ENCODE assay signal across 35 cellular contexts in the genomic region with DNA sequence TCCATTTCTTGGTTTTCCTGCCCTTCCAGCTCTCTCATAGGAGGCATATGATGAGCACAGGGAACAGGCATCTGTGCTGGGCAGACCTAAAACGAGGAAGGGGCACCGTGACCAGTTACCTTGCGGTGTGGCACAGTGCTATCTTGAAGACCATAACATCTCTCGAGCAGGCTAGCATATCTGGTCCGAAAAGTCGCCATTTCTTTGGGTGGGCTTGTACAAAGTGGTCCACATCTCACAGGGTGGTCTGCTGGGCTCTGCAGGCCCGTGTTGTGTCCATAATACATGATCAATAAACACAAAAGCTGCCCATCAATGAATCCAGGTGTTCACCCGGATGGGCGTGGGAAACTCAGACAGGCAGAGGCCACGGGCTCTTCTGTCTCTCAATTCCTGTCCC.
"Had no signal": no experiment of that assay in that cellular context is flagged by ENCODE, and none has a peak within 500 bp of the region (broad histone marks: within the 10 kb centered on the region; RNA-seq: fewer than 3 reads in every experiment).

No MANE protein-coding gene starts in this region.

- H3K4me3 ChIP-seq: esophagus muscularis mucosa, gastrocnemius medialis, heart left ventricle had no signal

- H3K4me3 Mint-ChIP-seq: activated B cell treated with CpG ODN at 0.5 μM for 24 hours; activated CD8-positive, alpha-beta T cell treated with anti-CD3 and anti-CD28 coated beads for 36 hours; activated naive CD8-positive, alpha-beta T cell; activated T-cell treated with anti-CD3 and anti-CD28 coated beads, Interleukin-2, amount 50 U/mL, for 24 hours; activated T-cell treated with anti-CD3 and anti-CD28 coated beads, Interleukin-2, amount 50 U/mL, for 72 hours; central memory CD8-positive, alpha-beta T cell; effector memory CD8-positive, alpha-beta T cell; T-helper 17 cell; T-helper 2 cell treated with Interferon-gamma antibody and Interleukin-4, amounts not matched to agents 5 μg/mL and 100 μg/mL, for 36 hours had no signal

- DNase-seq: activated B cell treated with CpG ODN at 0.5 μM for 24 hours; activated CD4-positive, alpha-beta T cell treated with anti-CD3 and anti-CD28 coated beads for 48 hours; activated CD4-positive, alpha-beta T cell treated with anti-CD3 and anti-CD28 coated beads, Interleukin-2, amount 50 U/mL, for 1 hour; activated CD4-positive, alpha-beta T cell treated with anti-CD3 and anti-CD28 coated beads, Interleukin-2, amount 50 U/mL, for 48 hours; activated CD8-positive, alpha-beta memory T cell treated with anti-CD3 and anti-CD28 coated beads for 24 hours; activated CD8-positive, alpha-beta memory T cell treated with anti-CD3 and anti-CD28 coated beads, Interleukin-2, amount 50 U/mL, for 4 hours; activated CD8-positive, alpha-beta T cell treated with anti-CD3 and anti-CD28 coated beads for 36 hours; activated effector memory CD4-positive, alpha-beta T cell treated with Interleukin-2 at 50 U/mL for 16 hours; activated gamma-delta T cell treated with Interleukin-2 at 50 U/mL for 16 hours; activated naive CD4-positive, alpha-beta T cell treated with anti-CD3 and anti-CD28 coated beads, Interleukin-2, amount 50 U/mL, for 16 hours; activated naive CD4-positive, alpha-beta T cell treated with Interleukin-2 at 50 U/mL for 16 hours; activated T-cell treated with anti-CD3 and anti-CD28 coated beads for 4 hours; activated T-cell treated with anti-CD3 and anti-CD28 coated beads, Interleukin-2, amount 50 U/mL, for 24 hours; activated T-cell treated with anti-CD3 and anti-CD28 coated beads, Interleukin-2, amount 50 U/mL, for 72 hours; amniotic stem cell; anterior cingulate cortex; brain microvascular endothelial cell; cortex of kidney; dermis blood vessel endothelial cell; effector CD4-positive, alpha-beta T cell; effector memory CD8-positive, alpha-beta T cell; erythroblast; foreskin keratinocyte; gastrocnemius medialis; glutamatergic neuron; heart left ventricle; T-helper 1 cell; T-helper 17 cell; T1000; WERI-Rb-1 had no signal

- H3K36me3 Mint-ChIP-seq: activated naive CD8-positive, alpha-beta T cell had no signal

- ATAC-seq: activated CD4-positive, CD25-positive, alpha-beta regulatory T cell treated with anti-CD3 and anti-CD28 coated beads, Interleukin-2, amount 50 U/mL, for 24 hours; activated CD8-positive, alpha-beta T cell treated with anti-CD3 and anti-CD28 coated beads for 36 hours; activated T-cell treated with anti-CD3 and anti-CD28 coated beads, Interleukin-2, amount 50 U/mL, for 72 hours; effector memory CD8-positive, alpha-beta T cell; foreskin keratinocyte; gastrocnemius medialis; heart left ventricle; T-helper 17 cell had no signal

- H3K36me3 ChIP-seq: brain microvascular endothelial cell, esophagus muscularis mucosa, gastrocnemius medialis, heart left ventricle, WERI-Rb-1 had no signal

- H3K27ac ChIP-seq: brain microvascular endothelial cell, esophagus muscularis mucosa, foreskin keratinocyte, gastrocnemius medialis, heart left ventricle, WERI-Rb-1 had no signal

- H3K9me3 Mint-ChIP-seq: activated B cell treated with CpG ODN at 0.5 μM for 24 hours; activated CD8-positive, alpha-beta T cell treated with anti-CD3 and anti-CD28 coated beads for 36 hours; activated T-cell treated with anti-CD3 and anti-CD28 coated beads, Interleukin-2, amount 50 U/mL, for 24 hours; central memory CD8-positive, alpha-beta T cell; T-helper 2 cell treated with Interferon-gamma antibody and Interleukin-4, amounts not matched to agents 5 μg/mL and 100 μg/mL, for 36 hours had no signal

- H3K4me1 Mint-ChIP-seq: central memory CD8-positive, alpha-beta T cell had no signal

- H3K27ac Mint-ChIP-seq: activated B cell treated with CpG ODN at 0.5 μM for 24 hours; activated CD8-positive, alpha-beta T cell treated with anti-CD3 and anti-CD28 coated beads for 36 hours; activated naive CD8-positive, alpha-beta T cell; activated T-cell treated with anti-CD3 and anti-CD28 coated beads, Interleukin-2, amount 50 U/mL, for 24 hours; activated T-cell treated with anti-CD3 and anti-CD28 coated beads, Interleukin-2, amount 50 U/mL, for 72 hours; effector memory CD8-positive, alpha-beta T cell; T-helper 17 cell; T-helper 2 cell treated with Interferon-gamma antibody and Interleukin-4, amounts not matched to agents 5 μg/mL and 100 μg/mL, for 36 hours had no signal

- H3K9me3 ChIP-seq: esophagus muscularis mucosa, gastrocnemius medialis, heart left ventricle had no signal

- H3K4me1 ChIP-seq: esophagus muscularis mucosa, foreskin keratinocyte, gastrocnemius medialis had no signal

- H3K27me3 ChIP-seq: brain microvascular endothelial cell, foreskin keratinocyte had no signal
